ENCODE assay signal across 25 cellular contexts in the genomic region with DNA sequence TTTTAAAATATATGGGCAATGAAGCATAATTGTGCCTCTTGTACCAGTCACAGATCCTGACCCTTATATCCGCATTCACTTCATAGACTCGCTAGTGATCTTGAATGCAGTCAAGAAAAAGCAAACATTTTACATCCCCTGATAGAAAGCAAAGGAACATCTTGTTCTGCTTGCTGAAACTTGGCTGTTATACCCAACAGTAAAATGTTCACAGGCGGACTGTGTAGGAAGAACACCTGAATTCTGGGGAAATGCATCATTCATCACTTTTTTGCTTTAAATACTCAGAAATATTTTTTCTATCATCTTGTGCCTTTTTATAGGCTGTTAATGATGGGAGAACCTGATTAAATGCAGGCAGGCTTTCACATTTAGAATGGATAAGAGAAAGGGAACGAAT.
"Had no signal": no experiment of that assay in that cellular context is flagged by ENCODE, and none has a peak within 500 bp of the region (broad histone marks: within the 10 kb centered on the region; RNA-seq: fewer than 3 reads in every experiment).

No MANE protein-coding gene starts in this region.

- H3K27me3 Mint-ChIP-seq: activated CD4-positive, alpha-beta memory T cell treated with anti-CD3 and anti-CD28 coated beads, Interleukin-2, amount 10 ng/mL, durations not matched to agents 7 days and 5 days; activated CD4-positive, alpha-beta T cell treated with anti-CD3 and anti-CD28 coated beads, Interleukin-2, amount 10 ng/mL, durations not matched to agents 7 days and 5 days; activated naive CD4-positive, alpha-beta T cell treated with anti-CD3 and anti-CD28 coated beads, Interleukin-2, amount 10 ng/mL, durations not matched to agents 7 days and 5 days; activated naive CD8-positive, alpha-beta T cell treated with anti-CD3 and anti-CD28 coated beads, Interleukin-2, amount 10 ng/mL, durations not matched to agents 7 days and 5 days; activated T-cell treated with anti-CD3 and anti-CD28 coated beads, Interleukin-2, amount 50 U/mL, for 24 hours had no signal

- H3K36me3 ChIP-seq: ascending aorta, breast epithelium, cardiac muscle cell, colonic mucosa had no signal

- H3K27me3 ChIP-seq: ascending aorta, breast epithelium, cardiac muscle cell, colonic mucosa had no signal

- ATAC-seq: activated naive CD4-positive, alpha-beta T cell treated with anti-CD3 and anti-CD28 coated beads, Interleukin-2, amount 50 U/mL, for 72 hours; activated T-cell treated with anti-CD3 and anti-CD28 coated beads, Interleukin-2, amount 50 U/mL, for 72 hours; esophagus mucosa; WTC11 had no signal

- H3K4me3 Mint-ChIP-seq: activated CD4-positive, alpha-beta memory T cell treated with anti-CD3 and anti-CD28 coated beads, Interleukin-2, amount 10 ng/mL, durations not matched to agents 7 days and 5 days; activated CD4-positive, alpha-beta T cell treated with anti-CD3 and anti-CD28 coated beads, Interleukin-2, amount 10 ng/mL, durations not matched to agents 7 days and 5 days; activated naive CD4-positive, alpha-beta T cell treated with anti-CD3 and anti-CD28 coated beads, Interleukin-2, amount 10 ng/mL, durations not matched to agents 7 days and 5 days; activated naive CD8-positive, alpha-beta T cell treated with anti-CD3 and anti-CD28 coated beads, Interleukin-2, amount 10 ng/mL, durations not matched to agents 7 days and 5 days; activated T-cell treated with anti-CD3 and anti-CD28 coated beads, Interleukin-2, amount 50 U/mL, for 24 hours; activated T-cell treated with anti-CD3 and anti-CD28 coated beads, Interleukin-2, amount 50 U/mL, for 72 hours; brain; WTC11 had no signal

- H3K27ac ChIP-seq: ascending aorta, breast epithelium, cardiac muscle cell, colonic mucosa had no signal

- H3K4me1 ChIP-seq: ascending aorta, breast epithelium, colonic mucosa had no signal

- H3K9me3 Mint-ChIP-seq: activated CD4-positive, alpha-beta T cell treated with anti-CD3 and anti-CD28 coated beads, Interleukin-2, amount 10 ng/mL, durations not matched to agents 7 days and 5 days; activated naive CD4-positive, alpha-beta T cell treated with anti-CD3 and anti-CD28 coated beads, Interleukin-2, amount 10 ng/mL, durations not matched to agents 7 days and 5 days; activated naive CD8-positive, alpha-beta T cell treated with anti-CD3 and anti-CD28 coated beads, Interleukin-2, amount 10 ng/mL, durations not matched to agents 7 days and 5 days had no signal

- H3K4me3 ChIP-seq: ascending aorta, breast epithelium, cardiac muscle cell, colonic mucosa had no signal

- H3K36me3 Mint-ChIP-seq: activated naive CD4-positive, alpha-beta T cell treated with anti-CD3 and anti-CD28 coated beads, Interleukin-2, amount 10 ng/mL, durations not matched to agents 7 days and 5 days; activated naive CD4-positive, alpha-beta T cell treated with anti-CD3 and anti-CD28 coated beads, Interleukin-2, amount 50 U/mL, for 72 hours; activated naive CD8-positive, alpha-beta T cell treated with anti-CD3 and anti-CD28 coated beads, Interleukin-2, amount 10 ng/mL, durations not matched to agents 7 days and 5 days; brain had no signal

- H3K9me3 ChIP-seq: ascending aorta, colonic mucosa had no signal

- DNase-seq: activated CD4-positive, alpha-beta memory T cell treated with anti-CD3 and anti-CD28 coated beads, Interleukin-2, amount 10 ng/mL, durations not matched to agents 7 days and 5 days; activated CD4-positive, alpha-beta T cell treated with anti-CD3 and anti-CD28 coated beads for 1 hour; activated CD4-positive, alpha-beta T cell treated with anti-CD3 and anti-CD28 coated beads for 4 hours; activated CD4-positive, alpha-beta T cell treated with anti-CD3 and anti-CD28 coated beads, Interleukin-2, amount 10 ng/mL, durations not matched to agents 7 days and 5 days; activated CD4-positive, alpha-beta T cell treated with anti-CD3 and anti-CD28 coated beads, Interleukin-2, amount 50 U/mL, for 4 hours; activated CD8-positive, alpha-beta memory T cell treated with anti-CD3 and anti-CD28 coated beads, Interleukin-2, amount 50 U/mL, for 48 hours; activated gamma-delta T cell; activated naive CD4-positive, alpha-beta T cell; activated naive CD4-positive, alpha-beta T cell treated with anti-CD3 and anti-CD28 coated beads, Interleukin-2, amount 10 ng/mL, durations not matched to agents 7 days and 5 days; activated naive CD8-positive, alpha-beta T cell treated with anti-CD3 and anti-CD28 coated beads, Interleukin-2, amount 10 ng/mL, durations not matched to agents 7 days and 5 days; activated T-cell treated with anti-CD3 and anti-CD28 coated beads for 4 hours; activated T-cell treated with anti-CD3 and anti-CD28 coated beads, Interleukin-2, amount 50 U/mL, for 24 hours; activated T-cell treated with anti-CD3 and anti-CD28 coated beads, Interleukin-2, amount 50 U/mL, for 72 hours; central memory CD4-positive, alpha-beta T cell; cerebellar nuclear complex; colonic mucosa; effector CD8-positive, alpha-beta T cell; T-helper 2 cell had no signal

- H3K4me1 Mint-ChIP-seq: activated CD4-positive, alpha-beta memory T cell treated with anti-CD3 and anti-CD28 coated beads, Interleukin-2, amount 10 ng/mL, durations not matched to agents 7 days and 5 days; activated CD4-positive, alpha-beta T cell treated with anti-CD3 and anti-CD28 coated beads, Interleukin-2, amount 10 ng/mL, durations not matched to agents 7 days and 5 days; activated naive CD4-positive, alpha-beta T cell treated with anti-CD3 and anti-CD28 coated beads, Interleukin-2, amount 10 ng/mL, durations not matched to agents 7 days and 5 days; activated naive CD8-positive, alpha-beta T cell treated with anti-CD3 and anti-CD28 coated beads, Interleukin-2, amount 10 ng/mL, durations not matched to agents 7 days and 5 days; brain had no signal

- H3K27ac Mint-ChIP-seq: activated CD4-positive, alpha-beta memory T cell treated with anti-CD3 and anti-CD28 coated beads, Interleukin-2, amount 10 ng/mL, durations not matched to agents 7 days and 5 days; activated CD4-positive, alpha-beta T cell treated with anti-CD3 and anti-CD28 coated beads, Interleukin-2, amount 10 ng/mL, durations not matched to agents 7 days and 5 days; activated naive CD4-positive, alpha-beta T cell treated with anti-CD3 and anti-CD28 coated beads, Interleukin-2, amount 10 ng/mL, durations not matched to agents 7 days and 5 days; activated naive CD4-positive, alpha-beta T cell treated with anti-CD3 and anti-CD28 coated beads, Interleukin-2, amount 50 U/mL, for 72 hours; activated naive CD8-positive, alpha-beta T cell treated with anti-CD3 and anti-CD28 coated beads, Interleukin-2, amount 10 ng/mL, durations not matched to agents 7 days and 5 days; activated T-cell treated with anti-CD3 and anti-CD28 coated beads, Interleukin-2, amount 50 U/mL, for 24 hours; activated T-cell treated with anti-CD3 and anti-CD28 coated beads, Interleukin-2, amount 50 U/mL, for 72 hours; brain; WTC11 had no signal
